Comparison of ENCODE assay signal across 19 cellular contexts in the genomic region with DNA sequence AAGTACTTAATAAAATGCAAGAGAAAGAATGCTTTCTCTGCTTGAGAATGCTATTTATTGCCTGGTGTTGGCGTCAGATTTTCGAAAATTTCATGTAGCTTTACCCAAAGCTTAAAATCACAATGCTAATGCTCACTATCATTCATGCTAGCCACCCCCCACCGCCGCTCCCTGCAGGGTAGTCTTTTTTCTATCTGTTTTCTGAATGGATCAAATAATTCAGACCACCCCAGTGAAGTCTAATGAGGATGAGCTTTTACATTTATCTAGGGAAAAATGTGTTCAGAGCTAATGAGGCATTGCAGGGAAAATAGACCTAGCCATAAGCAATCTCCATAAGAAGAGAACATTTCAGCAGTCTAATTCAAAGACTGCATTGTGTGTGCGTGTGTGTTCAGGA.
DNase-seq lines count a peak whose midpoint lies in the region; ATAC-seq and TF ChIP-seq lines count a peak whose summit lies in the region.
"Had no signal": no experiment of that assay in that cellular context is flagged by ENCODE, and none has a peak within 500 bp of the region (broad histone marks: within the 10 kb centered on the region; RNA-seq: fewer than 3 reads in every experiment).

No MANE protein-coding gene starts in this region.

- H3K27me3 Mint-ChIP-seq in WTC11 (ENCODE audit: low read depth) = no peaks in the 10 kb centered on the region
- H3K27me3 Mint-ChIP-seq: CD4-positive, CD25-positive, alpha-beta regulatory T cell had no signal

- no peak overlapping the region for H3K23ac ChIP-seq in mesendoderm (ENCODE audit: low read length)

- no peaks in the 10 kb centered on the region; the same call in 1 of the 2 replicates for H3K9me3 Mint-ChIP-seq in WTC11

- H3K4me2 ChIP-seq in mesendoderm (ENCODE audit: low read length) = no peak overlapping the region

- no peaks in the 10 kb centered on the region for H3K79me2 ChIP-seq in mesendoderm (ENCODE audit: control insufficient read depth, insufficient read depth, low read length)

- H2BK15ac ChIP-seq in mesendoderm (replicated peaks; ENCODE audit: low read depth) = no peak overlapping the region

- H3K27ac ChIP-seq in mesendoderm (ENCODE audit: low read depth, low read length) = no peak overlapping the region
- H3K27ac ChIP-seq: Peyer's patch had no signal

- 0 out of 2 replicates have a peak overlapping the region, but pooled peaks have one; percentile 1 for H3K4me3 Mint-ChIP-seq in WTC11
- H3K4me3 Mint-ChIP-seq: CD4-positive, CD25-positive, alpha-beta regulatory T cell had no signal

- H2BK5ac ChIP-seq in mesendoderm (ENCODE audit: low read length) = no peak overlapping the region

- H4K8ac ChIP-seq in mesendoderm (ENCODE audit: low read depth, low read length) = no peak overlapping the region

- WGBS in mesendoderm (ENCODE audit: extremely low coverage, insufficient coverage, low lambda C conversion rate) = no CpG with 5 or more reads among the region's 5 CpGs

- POLR2A ChIA-PET in WTC11 (lab: Charles Lee) = no interaction called here

- no peak overlapping the region for H3K56ac ChIP-seq in mesendoderm (ENCODE audit: low read length)

- no peak overlapping the region for H3K4me3 ChIP-seq in mesendoderm (ENCODE audit: low read length)
- H3K4me3 ChIP-seq in MG63 = no peak overlapping the region
- H3K4me3 ChIP-seq: Peyer's patch had no signal

- H3K27me3 ChIP-seq in mesendoderm (ENCODE audit: insufficient read depth, low read length, poor library complexity) (no peaks in the 10 kb centered on the region), MG63 (no peaks in the 10 kb centered on the region)
- H3K27me3 ChIP-seq: BE2C, Peyer's patch had no signal

- H4K5ac ChIP-seq in mesendoderm (ENCODE audit: low read length) = no peak overlapping the region

- peaks cover 33% of the 10 kb centered on the region for H3K4me1 Mint-ChIP-seq in WTC11
- H3K4me1 Mint-ChIP-seq: CD4-positive, CD25-positive, alpha-beta regulatory T cell had no signal

- H3K9ac ChIP-seq in mesendoderm (ENCODE audit: low read length) = no peak overlapping the region

- no peaks in the 10 kb centered on the region for H3K9me3 ChIP-seq in MG63
- H3K9me3 ChIP-seq: BE2C, Peyer's patch had no signal

- DNase-seq in NCI-H748 (lab: John Stamatoyannopoulos, UW; ENCODE audit: unreplicated experiment) (peak; percentile 51), NCI-H748 treated with DMSO at 0.1 percent for 48 hours (lab: John Stamatoyannopoulos, UW) (no peak), WTC11 (ENCODE audit: low spot score) (peak; percentile 11), mesendoderm (peak; percentile 36), MG63 (no peak), SW480 (ENCODE audit: low spot score) (no peak), SIG-M5 treated with dmso at 0.1 percent for 504 hours (lab: John Stamatoyannopoulos, UW; ENCODE audit: unreplicated experiment) (no peak), NCI-H1417 (lab: John Stamatoyannopoulos, UW) (no peak)
- DNase-seq: BE2C; CD4-positive, CD25-positive, alpha-beta regulatory T cell; COR-L47; KG1; MV-4-11; NCI-H2029; NCI-H524 treated with DMSO at 0.1 percent for 48 hours; NK-92 treated with Interleukin-12 subunit alpha and Interleukin-12 subunit beta, amount 100 ng/mL, for 24 hours; Peyer's patch; SW 1271 had no signal

- no peaks in the 10 kb centered on the region for H3K4me1 ChIP-seq in mesendoderm (ENCODE audit: control insufficient read depth, low read depth, low read length)
- H3K4me1 ChIP-seq: BE2C, Peyer's patch had no signal

- H2BK120ac ChIP-seq in mesendoderm (ENCODE audit: low read depth, low read length) = no peak overlapping the region

- H3K79me1 ChIP-seq in mesendoderm (ENCODE audit: low read length) = no peaks in the 10 kb centered on the region

- no peak for TF ChIP-seq CTCF in WTC11 (IDR thresholded peaks at IDR 0.05)

- ATAC-seq in WTC11 = peak; percentile 68
- ATAC-seq: HepG2 had no signal

- CTCF ChIA-PET in WTC11 (lab: Charles Lee) = no interaction called here

- peak overlapping the region; percentile 15; the same call in 1 of the 2 replicates for H3K27ac Mint-ChIP-seq in WTC11
- H3K27ac Mint-ChIP-seq: CD4-positive, CD25-positive, alpha-beta regulatory T cell had no signal

- H3K36me3 ChIP-seq in mesendoderm (ENCODE audit: control insufficient read depth, insufficient read depth, low read length) (no peaks in the 10 kb centered on the region), MG63 (no peaks in the 10 kb centered on the region)
- H3K36me3 ChIP-seq: BE2C, Peyer's patch had no signal

- H3K36me3 Mint-ChIP-seq in WTC11 = no peaks in the 10 kb centered on the region
- H3K36me3 Mint-ChIP-seq: CD4-positive, CD25-positive, alpha-beta regulatory T cell had no signal

- H2AK5ac ChIP-seq in mesendoderm (ENCODE audit: low read length) = no peak overlapping the region

- no peak overlapping the region for H3K4ac ChIP-seq in mesendoderm (ENCODE audit: low read depth, low read length)

- H3K18ac ChIP-seq in mesendoderm (ENCODE audit: low read length) = no peak overlapping the region

TF ChIP-seq in WTC11, 78 proteins besides CTCF, POLR2A, EP300 and RAD21 (continues in another document):
- TF ChIP-seq, protein P1, sequence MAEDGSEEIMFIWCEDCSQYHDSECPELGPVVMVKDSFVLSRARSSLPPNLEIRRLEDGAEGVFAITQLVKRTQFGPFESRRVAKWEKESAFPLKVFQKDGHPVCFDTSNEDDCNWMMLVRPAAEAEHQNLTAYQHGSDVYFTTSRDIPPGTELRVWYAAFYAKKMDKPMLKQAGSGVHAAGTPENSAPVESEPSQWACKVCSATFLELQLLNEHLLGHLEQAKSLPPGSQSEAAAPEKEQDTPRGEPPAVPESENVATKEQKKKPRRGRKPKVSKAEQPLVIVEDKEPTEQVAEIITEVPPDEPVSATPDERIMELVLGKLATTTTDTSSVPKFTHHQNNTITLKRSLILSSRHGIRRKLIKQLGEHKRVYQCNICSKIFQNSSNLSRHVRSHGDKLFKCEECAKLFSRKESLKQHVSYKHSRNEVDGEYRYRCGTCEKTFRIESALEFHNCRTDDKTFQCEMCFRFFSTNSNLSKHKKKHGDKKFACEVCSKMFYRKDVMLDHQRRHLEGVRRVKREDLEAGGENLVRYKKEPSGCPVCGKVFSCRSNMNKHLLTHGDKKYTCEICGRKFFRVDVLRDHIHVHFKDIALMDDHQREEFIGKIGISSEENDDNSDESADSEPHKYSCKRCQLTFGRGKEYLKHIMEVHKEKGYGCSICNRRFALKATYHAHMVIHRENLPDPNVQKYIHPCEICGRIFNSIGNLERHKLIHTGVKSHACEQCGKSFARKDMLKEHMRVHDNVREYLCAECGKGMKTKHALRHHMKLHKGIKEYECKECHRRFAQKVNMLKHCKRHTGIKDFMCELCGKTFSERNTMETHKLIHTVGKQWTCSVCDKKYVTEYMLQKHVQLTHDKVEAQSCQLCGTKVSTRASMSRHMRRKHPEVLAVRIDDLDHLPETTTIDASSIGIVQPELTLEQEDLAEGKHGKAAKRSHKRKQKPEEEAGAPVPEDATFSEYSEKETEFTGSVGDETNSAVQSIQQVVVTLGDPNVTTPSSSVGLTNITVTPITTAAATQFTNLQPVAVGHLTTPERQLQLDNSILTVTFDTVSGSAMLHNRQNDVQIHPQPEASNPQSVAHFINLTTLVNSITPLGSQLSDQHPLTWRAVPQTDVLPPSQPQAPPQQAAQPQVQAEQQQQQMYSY (CRISPR knock-in tag; IDR thresholded peaks at IDR 0.05) = no peak
- no peak for TF ChIP-seq ATF6 (CRISPR knock-in tag; IDR thresholded peaks at IDR 0.05)
- no peak for TF ChIP-seq JUN (CRISPR knock-in tag; IDR thresholded peaks at IDR 0.05)
- TF ChIP-seq ZNF263 (CRISPR knock-in tag; IDR thresholded peaks at IDR 0.05; ENCODE audit: low read depth) = no peak
- TF ChIP-seq SMAD4 (CRISPR knock-in tag; IDR thresholded peaks at IDR 0.05) = no peak
- TF ChIP-seq, protein P2, sequence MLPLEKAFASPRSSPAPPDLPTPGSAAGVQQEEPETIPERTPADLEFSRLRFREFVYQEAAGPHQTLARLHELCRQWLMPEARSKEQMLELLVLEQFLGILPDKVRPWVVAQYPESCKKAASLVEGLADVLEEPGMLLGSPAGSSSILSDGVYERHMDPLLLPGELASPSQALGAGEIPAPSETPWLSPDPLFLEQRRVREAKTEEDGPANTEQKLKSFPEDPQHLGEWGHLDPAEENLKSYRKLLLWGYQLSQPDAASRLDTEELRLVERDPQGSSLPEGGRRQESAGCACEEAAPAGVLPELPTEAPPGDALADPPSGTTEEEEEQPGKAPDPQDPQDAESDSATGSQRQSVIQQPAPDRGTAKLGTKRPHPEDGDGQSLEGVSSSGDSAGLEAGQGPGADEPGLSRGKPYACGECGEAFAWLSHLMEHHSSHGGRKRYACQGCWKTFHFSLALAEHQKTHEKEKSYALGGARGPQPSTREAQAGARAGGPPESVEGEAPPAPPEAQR (CRISPR knock-in tag; IDR thresholded peaks at IDR 0.05) = no peak

Comparison
In these comparisons a context has a peak if more than half of its experiments do, and no peak if none do; other contexts are left out.
1. DNase-seq: peak in NCI-H748 (single experiment), WTC11 (single experiment) and mesendoderm (single experiment); none in NCI-H748 treated with DMSO at 0.1 percent for 48 hours (single experiment), MG63 (single experiment), SW480 (single experiment), SIG-M5 treated with dmso at 0.1 percent for 504 hours (single experiment) and NCI-H1417 (0 of 3).